In the genomic region with DNA sequence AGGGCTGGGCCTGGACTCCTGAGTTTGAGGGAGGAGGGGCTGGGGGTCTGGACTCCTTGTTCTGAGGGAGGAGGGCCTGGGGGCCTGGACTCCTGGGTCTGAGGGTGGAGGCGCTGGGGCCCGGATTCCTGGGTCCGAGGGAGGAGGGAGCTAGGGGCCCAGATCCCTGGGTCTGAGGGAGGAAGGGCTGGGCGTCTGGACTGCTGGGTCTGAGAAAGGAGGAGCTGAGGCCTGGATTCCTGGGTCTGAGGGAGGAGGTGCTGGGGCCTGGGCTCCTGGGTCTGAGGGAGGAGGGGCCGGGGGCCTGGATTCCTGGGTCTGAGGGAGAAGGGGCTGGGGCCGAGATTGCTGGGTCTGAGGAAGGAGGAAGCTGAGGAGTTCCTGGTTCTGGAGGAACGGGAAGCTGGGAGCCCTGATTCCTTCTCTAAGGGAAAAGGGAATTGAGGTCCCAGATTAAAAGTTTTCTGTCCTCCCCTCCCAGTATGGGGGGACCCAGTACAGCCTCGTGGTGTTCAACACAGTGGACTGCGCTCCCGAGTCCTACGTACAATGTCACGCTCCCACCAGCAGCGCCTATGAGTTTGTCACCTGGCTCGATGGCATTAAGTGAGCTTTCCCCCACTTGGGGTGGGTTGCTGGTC, we compare ENCODE assay signal across 8 cellular contexts. TPM values are rescaled to one million over a fixed set of nuclear protein-coding genes. Genes with fewer than 3 reads are reported as not detected.
DNase-seq lines count a peak whose midpoint lies in the region; ATAC-seq and TF ChIP-seq lines count a peak whose summit lies in the region.

No MANE protein-coding gene starts in this region.

- DNase-seq in H7, result peak; percentile 52
- peak; percentile 28 for DNase-seq in fibroblast of villous mesenchyme (ENCODE audit: low read depth)
- DNase-seq in retina, result no peak
- no peak for DNase-seq in stimulated activated CD4-positive, alpha-beta T cell treated with anti-CD3 and anti-CD28 coated beads, Interleukin-2, amount 100 ng/mL, for 24 hours

- H3K9ac ChIP-seq in skeletal muscle satellite cell (ENCODE audit: low read depth, low read length), result peak overlapping the region; percentile 93

- no peak for TF ChIP-seq CTCF in fibroblast of villous mesenchyme (IDR thresholded peaks at IDR 0.05; ENCODE audit: insufficient read depth, low read depth, low read length)

- peak overlapping the region; percentile 82 for H3K4me2 ChIP-seq in skeletal muscle satellite cell (ENCODE audit: low read length)

- peak; percentile 2; the same call in 2 of the 3 replicates for ATAC-seq in SK-N-SH treated with all-trans-retinoic acid at 6 μM for 48 hours
- ATAC-seq in GM19328 (IDR thresholded peaks at IDR 0.05; ENCODE audit: unreplicated experiment), result no peak
- no peak for ATAC-seq in HG03280 (IDR thresholded peaks at IDR 0.05; ENCODE audit: unreplicated experiment)

- H3K27me3 ChIP-seq in H7 (ENCODE audit: control insufficient read depth, insufficient read depth, low read length) (no peaks in the 10 kb centered on the region), skeletal muscle satellite cell (ENCODE audit: control insufficient read depth, insufficient read depth, low read length) (no peaks in the 10 kb centered on the region)

- H3K4me3 ChIP-seq in H7 (ENCODE audit: insufficient read depth, low read depth, low read length) (peak overlapping the region; percentile 96), fibroblast of villous mesenchyme (ENCODE audit: low read depth, low read length) (peak overlapping the region; percentile 89), skeletal muscle satellite cell (ENCODE audit: low read length) (peak overlapping the region; percentile 88)

- no peaks in the 10 kb centered on the region; the same call in none of the 2 replicates for H3K36me3 ChIP-seq in H7 (replicated peaks; ENCODE audit: control insufficient read depth, insufficient read depth, low read length)
- H3K36me3 ChIP-seq in skeletal muscle satellite cell (ENCODE audit: insufficient read depth, low read length), result peaks cover 9% of the 10 kb centered on the region

- no peaks in the 10 kb centered on the region for H3K9me3 ChIP-seq in skeletal muscle satellite cell (replicated peaks; ENCODE audit: low read length)

- H3K4me1 ChIP-seq in skeletal muscle satellite cell (ENCODE audit: control insufficient read depth, insufficient read depth, low read length), result peaks cover 18% of the 10 kb centered on the region

TF ChIP-seq in SK-N-SH treated with all-trans-retinoic acid at 6 μM for 48 hours, 23 proteins besides CTCF, POLR2A, EP300 and RAD21:
- TF ChIP-seq RARB (CRISPR knock-in tag; IDR thresholded peaks at IDR 0.05) (no peak), TOX (CRISPR knock-in tag; IDR thresholded peaks at IDR 0.05; ENCODE audit: borderline replicate concordance) (no peak), ZFP3 (CRISPR knock-in tag; IDR thresholded peaks at IDR 0.05) (no peak), ZNF565 (CRISPR knock-in tag; conservative IDR thresholded peaks at IDR 0.05; ENCODE audit: low read depth) (no peak), ZC3H10 (CRISPR knock-in tag; IDR thresholded peaks at IDR 0.05) (no peak), GLIS3 (CRISPR knock-in tag; IDR thresholded peaks at IDR 0.05) (no peak), BACH2 (CRISPR knock-in tag; IDR thresholded peaks at IDR 0.05; ENCODE audit: borderline replicate concordance) (no peak), ESRRG (CRISPR knock-in tag; IDR thresholded peaks at IDR 0.05) (no peak), ARNTL (CRISPR knock-in tag; IDR thresholded peaks at IDR 0.05; ENCODE audit: borderline replicate concordance, low read depth) (no peak), ZNF70 (CRISPR knock-in tag; IDR thresholded peaks at IDR 0.05) (no peak), CSDC2 (CRISPR knock-in tag; IDR thresholded peaks at IDR 0.05) (no peak), ZNF8 (CRISPR knock-in tag; IDR thresholded peaks at IDR 0.05) (no peak), PPARA (CRISPR knock-in tag; IDR thresholded peaks at IDR 0.05; ENCODE audit: borderline replicate concordance) (no peak), ISL1 (CRISPR knock-in tag; IDR thresholded peaks at IDR 0.05) (no peak), SNAI2 (CRISPR knock-in tag; IDR thresholded peaks at IDR 0.05) (no peak)
- TF ChIP-seq, protein P1, sequence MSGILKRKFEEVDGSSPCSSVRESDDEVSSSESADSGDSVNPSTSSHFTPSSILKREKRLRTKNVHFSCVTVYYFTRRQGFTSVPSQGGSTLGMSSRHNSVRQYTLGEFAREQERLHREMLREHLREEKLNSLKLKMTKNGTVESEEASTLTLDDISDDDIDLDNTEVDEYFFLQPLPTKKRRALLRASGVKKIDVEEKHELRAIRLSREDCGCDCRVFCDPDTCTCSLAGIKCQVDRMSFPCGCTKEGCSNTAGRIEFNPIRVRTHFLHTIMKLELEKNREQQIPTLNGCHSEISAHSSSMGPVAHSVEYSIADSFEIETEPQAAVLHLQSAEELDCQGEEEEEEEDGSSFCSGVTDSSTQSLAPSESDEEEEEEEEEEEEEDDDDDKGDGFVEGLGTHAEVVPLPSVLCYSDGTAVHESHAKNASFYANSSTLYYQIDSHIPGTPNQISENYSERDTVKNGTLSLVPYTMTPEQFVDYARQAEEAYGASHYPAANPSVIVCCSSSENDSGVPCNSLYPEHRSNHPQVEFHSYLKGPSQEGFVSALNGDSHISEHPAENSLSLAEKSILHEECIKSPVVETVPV (CRISPR knock-in tag; IDR thresholded peaks at IDR 0.05), result no peak
- TF ChIP-seq, protein P2, sequence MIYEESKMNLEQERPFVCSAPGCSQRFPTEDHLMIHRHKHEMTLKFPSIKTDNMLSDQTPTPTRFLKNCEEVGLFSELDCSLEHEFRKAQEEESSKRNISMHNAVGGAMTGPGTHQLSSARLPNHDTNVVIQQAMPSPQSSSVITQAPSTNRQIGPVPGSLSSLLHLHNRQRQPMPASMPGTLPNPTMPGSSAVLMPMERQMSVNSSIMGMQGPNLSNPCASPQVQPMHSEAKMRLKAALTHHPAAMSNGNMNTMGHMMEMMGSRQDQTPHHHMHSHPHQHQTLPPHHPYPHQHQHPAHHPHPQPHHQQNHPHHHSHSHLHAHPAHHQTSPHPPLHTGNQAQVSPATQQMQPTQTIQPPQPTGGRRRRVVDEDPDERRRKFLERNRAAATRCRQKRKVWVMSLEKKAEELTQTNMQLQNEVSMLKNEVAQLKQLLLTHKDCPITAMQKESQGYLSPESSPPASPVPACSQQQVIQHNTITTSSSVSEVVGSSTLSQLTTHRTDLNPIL (CRISPR knock-in tag; IDR thresholded peaks at IDR 0.05; ENCODE audit: low read depth), result no peak
- TF ChIP-seq, protein P3, sequence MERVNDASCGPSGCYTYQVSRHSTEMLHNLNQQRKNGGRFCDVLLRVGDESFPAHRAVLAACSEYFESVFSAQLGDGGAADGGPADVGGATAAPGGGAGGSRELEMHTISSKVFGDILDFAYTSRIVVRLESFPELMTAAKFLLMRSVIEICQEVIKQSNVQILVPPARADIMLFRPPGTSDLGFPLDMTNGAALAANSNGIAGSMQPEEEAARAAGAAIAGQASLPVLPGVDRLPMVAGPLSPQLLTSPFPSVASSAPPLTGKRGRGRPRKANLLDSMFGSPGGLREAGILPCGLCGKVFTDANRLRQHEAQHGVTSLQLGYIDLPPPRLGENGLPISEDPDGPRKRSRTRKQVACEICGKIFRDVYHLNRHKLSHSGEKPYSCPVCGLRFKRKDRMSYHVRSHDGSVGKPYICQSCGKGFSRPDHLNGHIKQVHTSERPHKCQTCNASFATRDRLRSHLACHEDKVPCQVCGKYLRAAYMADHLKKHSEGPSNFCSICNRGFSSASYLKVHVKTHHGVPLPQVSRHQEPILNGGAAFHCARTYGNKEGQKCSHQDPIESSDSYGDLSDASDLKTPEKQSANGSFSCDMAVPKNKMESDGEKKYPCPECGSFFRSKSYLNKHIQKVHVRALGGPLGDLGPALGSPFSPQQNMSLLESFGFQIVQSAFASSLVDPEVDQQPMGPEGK (CRISPR knock-in tag; IDR thresholded peaks at IDR 0.05; ENCODE audit: borderline replicate concordance), result no peak

RNA-seq across cellular contexts. Expression of a gene that starts 0.7 kb away (rescaled TPM):
- total RNA-seq in H7 (2014; rRNA removed; shearing (Covaris generic)), result 49.3 and 53.5 TPM in 2 replicates
- 21.6 and 21.9 TPM in 2 replicates for total RNA-seq in fibroblast of villous mesenchyme
- 9.9 and 11.1 TPM in 2 replicates for total RNA-seq in skeletal muscle satellite cell (2012; rRNA removed)

RNA-seq across cellular contexts. Expression of a gene that starts 5.7 kb away (rescaled TPM):
- total RNA-seq in H7 (2014; rRNA removed; shearing (Covaris generic)), result 48.5 and 49.5 TPM in 2 replicates
- total RNA-seq in fibroblast of villous mesenchyme, result 15.1 and 19.3 TPM in 2 replicates
- total RNA-seq in skeletal muscle satellite cell (2012; rRNA removed), result 9.8 and 15.0 TPM in 2 replicates

RNA-seq across cellular contexts. Expression of a gene that starts 32.1 kb away (rescaled TPM):
- 205 and 219 TPM in 2 replicates for total RNA-seq in H7 (2014; rRNA removed; shearing (Covaris generic))
- 47.9 and 53.5 TPM in 2 replicates for total RNA-seq in fibroblast of villous mesenchyme
- 31.7 and 36.8 TPM in 2 replicates for total RNA-seq in skeletal muscle satellite cell (2012; rRNA removed)

RNA-seq across cellular contexts. Expression of a gene that starts 48.6 kb away (rescaled TPM):
- 76.2 and 94.7 TPM in 2 replicates for total RNA-seq in H7 (2014; rRNA removed; shearing (Covaris generic))
- total RNA-seq in fibroblast of villous mesenchyme, result 40.2 and 64.1 TPM in 2 replicates
- 43.9 TPM in 2 replicates for total RNA-seq in skeletal muscle satellite cell (2012; rRNA removed)

RNA-seq across cellular contexts. Expression of a gene that starts 52.0 kb away (rescaled TPM):
- total RNA-seq in H7 (2014; rRNA removed; shearing (Covaris generic)), result 208 and 249 TPM in 2 replicates
- total RNA-seq in fibroblast of villous mesenchyme, result 92.0 and 97.0 TPM in 2 replicates
- 113 and 132 TPM in 2 replicates for total RNA-seq in skeletal muscle satellite cell (2012; rRNA removed)

Comparison
In these comparisons a context has a peak if more than half of its experiments do, and no peak if none do; other contexts are left out.
1. DNase-seq: peak in H7 (single experiment) and fibroblast of villous mesenchyme (single experiment); none in retina (single experiment) and stimulated activated CD4-positive, alpha-beta T cell treated with anti-CD3 and anti-CD28 coated beads, Interleukin-2, amount 100 ng/mL, for 24 hours (0 of 2).
2. Peak in every context shown above with its lines, with median percentiles within 50 percentile points of each other: H3K4me3 ChIP-seq.